In the genomic region with DNA sequence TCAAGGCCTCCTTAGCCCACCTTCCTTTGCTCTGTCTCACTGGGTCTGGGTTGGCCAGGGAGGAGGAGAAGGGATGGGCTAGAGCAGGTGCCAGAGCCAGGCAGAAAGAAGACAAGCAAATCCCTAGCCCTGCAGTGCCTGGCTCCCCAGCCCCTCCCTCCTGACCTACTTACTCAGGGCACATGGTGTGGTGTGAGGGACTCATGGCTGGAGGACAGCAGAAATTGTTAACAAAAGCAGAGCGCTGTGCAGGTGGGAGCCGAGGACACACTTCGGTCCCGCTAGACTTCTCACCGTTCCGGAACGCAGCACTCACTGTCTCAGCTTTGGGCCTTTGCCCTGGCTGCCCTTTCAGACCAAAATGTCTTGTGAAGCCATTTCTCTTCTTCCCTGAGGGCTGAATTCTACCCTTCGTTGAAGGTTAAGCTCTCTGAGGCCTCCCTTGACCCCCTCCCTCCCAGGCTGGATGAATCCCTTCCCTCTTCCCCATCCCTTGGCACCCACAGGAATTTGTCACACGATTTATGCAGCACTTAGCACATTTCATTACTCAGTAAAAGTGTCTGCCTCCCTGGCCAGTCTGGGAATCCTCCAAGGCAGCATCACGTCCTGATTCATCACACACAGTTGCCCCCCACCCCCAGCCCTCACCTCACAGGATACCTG, we compare ENCODE assay signal across 1 cellular context.
TF ChIP-seq lines count a peak whose summit lies in the region.

No MANE protein-coding gene starts in this region.

TF ChIP-seq in GM23338, 12 proteins besides CTCF, POLR2A, EP300 and RAD21 (continued from another document):
- TF ChIP-seq, protein P1, sequence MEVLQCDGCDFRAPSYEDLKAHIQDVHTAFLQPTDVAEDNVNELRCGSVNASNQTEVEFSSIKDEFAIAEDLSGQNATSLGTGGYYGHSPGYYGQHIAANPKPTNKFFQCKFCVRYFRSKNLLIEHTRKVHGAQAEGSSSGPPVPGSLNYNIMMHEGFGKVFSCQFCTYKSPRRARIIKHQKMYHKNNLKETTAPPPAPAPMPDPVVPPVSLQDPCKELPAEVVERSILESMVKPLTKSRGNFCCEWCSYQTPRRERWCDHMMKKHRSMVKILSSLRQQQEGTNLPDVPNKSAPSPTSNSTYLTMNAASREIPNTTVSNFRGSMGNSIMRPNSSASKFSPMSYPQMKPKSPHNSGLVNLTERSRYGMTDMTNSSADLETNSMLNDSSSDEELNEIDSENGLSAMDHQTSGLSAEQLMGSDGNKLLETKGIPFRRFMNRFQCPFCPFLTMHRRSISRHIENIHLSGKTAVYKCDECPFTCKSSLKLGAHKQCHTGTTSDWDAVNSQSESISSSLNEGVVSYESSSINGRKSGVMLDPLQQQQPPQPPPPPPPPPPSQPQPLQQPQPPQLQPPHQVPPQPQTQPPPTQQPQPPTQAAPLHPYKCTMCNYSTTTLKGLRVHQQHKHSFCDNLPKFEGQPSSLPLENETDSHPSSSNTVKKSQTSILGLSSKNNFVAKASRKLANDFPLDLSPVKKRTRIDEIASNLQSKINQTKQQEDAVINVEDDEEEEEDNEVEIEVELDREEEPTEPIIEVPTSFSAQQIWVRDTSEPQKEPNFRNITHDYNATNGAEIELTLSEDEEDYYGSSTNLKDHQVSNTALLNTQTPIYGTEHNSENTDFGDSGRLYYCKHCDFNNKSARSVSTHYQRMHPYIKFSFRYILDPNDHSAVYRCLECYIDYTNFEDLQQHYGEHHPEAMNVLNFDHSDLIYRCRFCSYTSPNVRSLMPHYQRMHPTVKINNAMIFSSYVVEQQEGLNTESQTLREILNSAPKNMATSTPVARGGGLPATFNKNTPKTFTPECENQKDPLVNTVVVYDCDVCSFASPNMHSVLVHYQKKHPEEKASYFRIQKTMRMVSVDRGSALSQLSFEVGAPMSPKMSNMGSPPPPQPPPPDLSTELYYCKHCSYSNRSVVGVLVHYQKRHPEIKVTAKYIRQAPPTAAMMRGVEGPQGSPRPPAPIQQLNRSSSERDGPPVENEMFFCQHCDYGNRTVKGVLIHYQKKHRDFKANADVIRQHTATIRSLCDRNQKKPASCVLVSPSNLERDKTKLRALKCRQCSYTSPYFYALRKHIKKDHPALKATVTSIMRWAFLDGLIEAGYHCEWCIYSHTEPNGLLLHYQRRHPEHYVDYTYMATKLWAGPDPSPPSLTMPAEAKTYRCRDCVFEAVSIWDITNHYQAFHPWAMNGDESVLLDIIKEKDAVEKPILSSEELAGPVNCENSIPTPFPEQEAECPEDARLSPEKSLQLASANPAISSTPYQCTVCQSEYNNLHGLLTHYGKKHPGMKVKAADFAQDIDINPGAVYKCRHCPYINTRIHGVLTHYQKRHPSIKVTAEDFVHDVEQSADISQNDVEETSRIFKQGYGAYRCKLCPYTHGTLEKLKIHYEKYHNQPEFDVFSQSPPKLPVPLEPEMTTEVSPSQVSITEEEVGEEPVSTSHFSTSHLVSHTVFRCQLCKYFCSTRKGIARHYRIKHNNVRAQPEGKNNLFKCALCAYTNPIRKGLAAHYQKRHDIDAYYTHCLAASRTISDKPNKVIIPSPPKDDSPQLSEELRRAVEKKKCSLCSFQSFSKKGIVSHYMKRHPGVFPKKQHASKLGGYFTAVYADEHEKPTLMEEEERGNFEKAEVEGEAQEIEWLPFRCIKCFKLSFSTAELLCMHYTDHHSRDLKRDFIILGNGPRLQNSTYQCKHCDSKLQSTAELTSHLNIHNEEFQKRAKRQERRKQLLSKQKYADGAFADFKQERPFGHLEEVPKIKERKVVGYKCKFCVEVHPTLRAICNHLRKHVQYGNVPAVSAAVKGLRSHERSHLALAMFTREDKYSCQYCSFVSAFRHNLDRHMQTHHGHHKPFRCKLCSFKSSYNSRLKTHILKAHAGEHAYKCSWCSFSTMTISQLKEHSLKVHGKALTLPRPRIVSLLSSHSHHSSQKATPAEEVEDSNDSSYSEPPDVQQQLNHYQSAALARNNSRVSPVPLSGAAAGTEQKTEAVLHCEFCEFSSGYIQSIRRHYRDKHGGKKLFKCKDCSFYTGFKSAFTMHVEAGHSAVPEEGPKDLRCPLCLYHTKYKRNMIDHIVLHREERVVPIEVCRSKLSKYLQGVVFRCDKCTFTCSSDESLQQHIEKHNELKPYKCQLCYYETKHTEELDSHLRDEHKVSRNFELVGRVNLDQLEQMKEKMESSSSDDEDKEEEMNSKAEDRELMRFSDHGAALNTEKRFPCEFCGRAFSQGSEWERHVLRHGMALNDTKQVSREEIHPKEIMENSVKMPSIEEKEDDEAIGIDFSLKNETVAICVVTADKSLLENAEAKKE (CRISPR knock-in tag; IDR thresholded peaks at IDR 0.05) = no peak
- no peak for TF ChIP-seq STAT1 (IDR thresholded peaks at IDR 0.05; ENCODE audit: unreplicated experiment)
- no peak for TF ChIP-seq JUNB (IDR thresholded peaks at IDR 0.05; ENCODE audit: unreplicated experiment)
- no peak for TF ChIP-seq ZNF331 (CRISPR knock-in tag; IDR thresholded peaks at IDR 0.05; ENCODE audit: low read depth)
- TF ChIP-seq POLR2AphosphoS5 (IDR thresholded peaks at IDR 0.05; ENCODE audit: low read depth) = no peak
- TF ChIP-seq, protein P2, sequence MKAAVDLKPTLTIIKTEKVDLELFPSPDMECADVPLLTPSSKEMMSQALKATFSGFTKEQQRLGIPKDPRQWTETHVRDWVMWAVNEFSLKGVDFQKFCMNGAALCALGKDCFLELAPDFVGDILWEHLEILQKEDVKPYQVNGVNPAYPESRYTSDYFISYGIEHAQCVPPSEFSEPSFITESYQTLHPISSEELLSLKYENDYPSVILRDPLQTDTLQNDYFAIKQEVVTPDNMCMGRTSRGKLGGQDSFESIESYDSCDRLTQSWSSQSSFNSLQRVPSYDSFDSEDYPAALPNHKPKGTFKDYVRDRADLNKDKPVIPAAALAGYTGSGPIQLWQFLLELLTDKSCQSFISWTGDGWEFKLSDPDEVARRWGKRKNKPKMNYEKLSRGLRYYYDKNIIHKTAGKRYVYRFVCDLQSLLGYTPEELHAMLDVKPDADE (IDR thresholded peaks at IDR 0.05) = no peak
- TF ChIP-seq EZH2 (IDR thresholded peaks at IDR 0.05; ENCODE audit: low read depth, unreplicated experiment) = no peak
- TF ChIP-seq CREB1 (CRISPR knock-in tag; IDR thresholded peaks at IDR 0.05; ENCODE audit: low read depth) = no peak
- TF ChIP-seq EZH2phosphoT487 (IDR thresholded peaks at IDR 0.05; ENCODE audit: unreplicated experiment) = no peak
- TF ChIP-seq, protein P3, sequence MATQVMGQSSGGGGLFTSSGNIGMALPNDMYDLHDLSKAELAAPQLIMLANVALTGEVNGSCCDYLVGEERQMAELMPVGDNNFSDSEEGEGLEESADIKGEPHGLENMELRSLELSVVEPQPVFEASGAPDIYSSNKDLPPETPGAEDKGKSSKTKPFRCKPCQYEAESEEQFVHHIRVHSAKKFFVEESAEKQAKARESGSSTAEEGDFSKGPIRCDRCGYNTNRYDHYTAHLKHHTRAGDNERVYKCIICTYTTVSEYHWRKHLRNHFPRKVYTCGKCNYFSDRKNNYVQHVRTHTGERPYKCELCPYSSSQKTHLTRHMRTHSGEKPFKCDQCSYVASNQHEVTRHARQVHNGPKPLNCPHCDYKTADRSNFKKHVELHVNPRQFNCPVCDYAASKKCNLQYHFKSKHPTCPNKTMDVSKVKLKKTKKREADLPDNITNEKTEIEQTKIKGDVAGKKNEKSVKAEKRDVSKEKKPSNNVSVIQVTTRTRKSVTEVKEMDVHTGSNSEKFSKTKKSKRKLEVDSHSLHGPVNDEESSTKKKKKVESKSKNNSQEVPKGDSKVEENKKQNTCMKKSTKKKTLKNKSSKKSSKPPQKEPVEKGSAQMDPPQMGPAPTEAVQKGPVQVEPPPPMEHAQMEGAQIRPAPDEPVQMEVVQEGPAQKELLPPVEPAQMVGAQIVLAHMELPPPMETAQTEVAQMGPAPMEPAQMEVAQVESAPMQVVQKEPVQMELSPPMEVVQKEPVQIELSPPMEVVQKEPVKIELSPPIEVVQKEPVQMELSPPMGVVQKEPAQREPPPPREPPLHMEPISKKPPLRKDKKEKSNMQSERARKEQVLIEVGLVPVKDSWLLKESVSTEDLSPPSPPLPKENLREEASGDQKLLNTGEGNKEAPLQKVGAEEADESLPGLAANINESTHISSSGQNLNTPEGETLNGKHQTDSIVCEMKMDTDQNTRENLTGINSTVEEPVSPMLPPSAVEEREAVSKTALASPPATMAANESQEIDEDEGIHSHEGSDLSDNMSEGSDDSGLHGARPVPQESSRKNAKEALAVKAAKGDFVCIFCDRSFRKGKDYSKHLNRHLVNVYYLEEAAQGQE (IDR thresholded peaks at IDR 0.05; ENCODE audit: unreplicated experiment) = no peak
TF ChIP-seq in GM23338: peak in this region for 0.
